6 cellular contexts compared by ENCODE assay signal in genomic region chr9:133359420-133360175, GRCh38. TPM values are rescaled to one million over a fixed set of nuclear protein-coding genes. Genes with fewer than 3 reads are reported as not detected.
DNase-seq lines count a peak whose midpoint lies in the region; ATAC-seq, FAIRE-seq and TF ChIP-seq lines count a peak whose summit lies in the region.

No MANE protein-coding gene starts in this region.

- peak; percentile 3; the same call in 1 of the 3 replicates for ATAC-seq in SK-N-SH treated with all-trans-retinoic acid at 6 μM for 48 hours
- peak; percentile 40 for ATAC-seq in HepG2
- ATAC-seq in HG02623 (IDR thresholded peaks at IDR 0.05; ENCODE audit: unreplicated experiment) = no peak
- ATAC-seq in GM21619 (IDR thresholded peaks at IDR 0.05; ENCODE audit: unreplicated experiment) = no peak

- BruUV-seq in HepG2 (replicated peaks; lab: Mats Ljungman, UMichigan) = no TSS peak

- TF ChIP-seq EP300 in HepG2 (IDR thresholded peaks at IDR 0.05; ENCODE audit: low read depth in 2 of 2, low read length in 2 of 2) (no peak), HepG2 (CRISPR knock-in tag; IDR thresholded peaks at IDR 0.05; ENCODE audit: borderline replicate concordance) (no peak)

- peaks cover 34% of the 10 kb centered on the region; the same call in 1 of the 2 replicates for H4K20me1 ChIP-seq in HepG2 (ENCODE audit: insufficient read depth, low read length)

- intact Hi-C loops in HepG2 (cut with micrococcal nuclease; ENCODE audit: unreplicated experiment) = loop anchor here (1.0 to 5.0 kb wide), 3 partner anchors 38 to 128 kb away; no protein-coding TSS in a partner anchor

- WGBS in HepG2 (ENCODE audit: low lambda C conversion rate) = 95% methylated on average over 11 of the region's 20 CpGs

- H3K27me3 ChIP-seq in HepG2 (ENCODE audit: control insufficient read depth in 1 of 2, insufficient read depth in 2 of 2, low read length in 2 of 2) = no peaks in the 10 kb centered on the region; a peak in 1 of 5 replicates

- CTCF ChIA-PET in HepG2 (lab: Yijun Ruan, JAX; ENCODE audit: low intra/inter-chr PET ratio, low total read pairs) = interaction anchor here (1.1 to 1.9 kb wide), 4 partner anchors 44 to 126 kb away, joined by 3 to 6 read pairs (median 4); partner anchors contain the start of gene ADAMTS13

- POLR2A ChIA-PET in HepG2 (lab: Yijun Ruan, JAX) = interaction anchor here (0.9 to 2.2 kb wide), 5 partner anchors 11 to 13 kb away, joined by 3 to 6 read pairs (median 4); partner anchors contain the start of genes MED22 and RPL7A

- in situ Hi-C loops in HepG2 (cut with HindIII; ENCODE audit: extremely low pct_ligation_motif_present, low pct_unique_long_range_greater_than_20kb) = loop anchor here (5.0 kb wide), 2 partner anchors 48 to 128 kb away; no protein-coding TSS in a partner anchor

- H2AFZ ChIP-seq in HepG2 (ENCODE audit: low read length) = no peak overlapping the region

- no peak overlapping the region for H3K4me2 ChIP-seq in HepG2 (ENCODE audit: low read depth, low read length)

- peaks cover 15% of the 10 kb centered on the region for H3K79me2 ChIP-seq in HepG2 (ENCODE audit: insufficient read depth, low read length)

- peak overlapping the region; percentile 50 for H3K27ac ChIP-seq in HepG2 (ENCODE audit: extremely low read length, insufficient read depth, low read length)

- DNase-seq in GM10266 (ENCODE audit: extremely low spot score) = no peak
- DNase-seq in HepG2 (ENCODE audit: low spot score) = peak; percentile 49
- DNase-seq in foreskin melanocyte = no peak

- H3K4me1 ChIP-seq in HepG2 (ENCODE audit: insufficient read depth, low read length) = peaks cover 60% of the 10 kb centered on the region

- TF ChIP-seq POLR2A in HepG2 (IDR thresholded peaks at IDR 0.05; ENCODE audit: insufficient read depth in 1 of 2, low read depth in 2 of 2, low read length in 2 of 2) = no peak

- peaks cover 15 to 57% of the 10 kb centered on the region in 2 experiments; a peak in 4 of 5 replicates for H3K36me3 ChIP-seq in HepG2 (replicated peaks in 1 of 2; ENCODE audit: control insufficient read depth in 1 of 2, insufficient read depth in 2 of 2, low read length in 2 of 2)

- no peaks in the 10 kb centered on the region for H3K9me3 ChIP-seq in HepG2 (ENCODE audit: low read length)

- H3K9ac ChIP-seq in HepG2 (ENCODE audit: insufficient read depth, low read depth, low read length) = no peak overlapping the region

- peak; percentile 79 for TF ChIP-seq RAD21 in HepG2 (CRISPR knock-in tag; IDR thresholded peaks at IDR 0.05)

- no peak overlapping the region for H3K4me3 ChIP-seq in HepG2 (replicated peaks in 1 of 3; ENCODE audit: insufficient read depth in 1 of 3, low read depth in 2 of 3, low read length in 3 of 3)

- TF ChIP-seq CTCF in GM10266 (IDR thresholded peaks at IDR 0.05; ENCODE audit: control insufficient read depth, insufficient read depth, low read depth, missing control alignments) (peak; percentile 26), HepG2 (CRISPR knock-in tag; IDR thresholded peaks at IDR 0.05) (peak; percentile 87)

- no peak for FAIRE-seq in HepG2 (lab: Jason Lieb, UNC)

RNA-seq across cellular contexts. Expression of gene SURF2, which starts 3.2 kb away (rescaled TPM):
- 10.3 and 13.6 TPM in 2 replicates for total RNA-seq in HepG2 (2016; rRNA removed; fragmentation: Illumina TruSeq; extraction: Trizol)
- 10.3 and 15.8 TPM in 2 replicates for total RNA-seq in HepG2 (2016; cell fraction: cytosol; rRNA removed; fragmentation: Illumina TruSeq; extraction: Trizol; ENCODE audit: low read depth)
- 12.0 and 12.6 TPM in 2 replicates for total RNA-seq in HepG2 (2016; cell fraction: insoluble cytoplasmic fraction; rRNA removed; fragmentation: Illumina TruSeq; extraction: Trizol)
- 10.0 and 13.9 TPM in 2 replicates for total RNA-seq in HepG2 (2016; cell fraction: membrane; rRNA removed; fragmentation: Illumina TruSeq; extraction: Trizol)
- total RNA-seq in HepG2 (2016; cell fraction: nucleus; rRNA removed; fragmentation: Illumina TruSeq; extraction: Trizol) = 4.1 and 4.4 TPM in 2 replicates
- 6.1 and 6.3 TPM in 2 replicates for polyA plus RNA-seq in HepG2 (2011; rRNA removed)
- 6.8 and 9.7 TPM in 2 replicates for polyA plus RNA-seq in HepG2 (2011; cell fraction: cytosol; rRNA removed)
- 6.6 and 8.7 TPM in 2 replicates for polyA plus RNA-seq in HepG2 (2011; cell fraction: nucleus; rRNA removed)
- 6.8 and 8.6 TPM in 2 replicates for polyA plus RNA-seq in HepG2 (2012)
- polyA plus RNA-seq in HepG2 (2016; cell fraction: cytosol; fragmentation: Illumina TruSeq; extraction: Trizol; ENCODE audit: low read depth) = 14.4 and 20.2 TPM in 2 replicates
- polyA plus RNA-seq in HepG2 (2016; cell fraction: insoluble cytoplasmic fraction; fragmentation: Illumina TruSeq; extraction: Trizol; ENCODE audit: low read depth) = 19.8 and 21.6 TPM in 2 replicates
- 12.6 and 15.8 TPM in 2 replicates for polyA plus RNA-seq in HepG2 (2016; cell fraction: membrane; fragmentation: Illumina TruSeq; extraction: Trizol; ENCODE audit: low read depth)
- polyA plus RNA-seq in HepG2 (2016; cell fraction: nucleus; fragmentation: Illumina TruSeq; extraction: Trizol; ENCODE audit: insufficient read depth, low read depth) = 11.3 and 11.9 TPM in 2 replicates
- polyA minus RNA-seq in HepG2 (2011; rRNA and poly(A)+ RNA removed; ENCODE audit: low replicate concordance) = 3.5 and 24.4 TPM in 2 replicates
- 2.3 and 5.0 TPM in 2 replicates for polyA minus RNA-seq in HepG2 (2011; cell fraction: cytosol; rRNA and poly(A)+ RNA removed)
- 1.6 and 2.3 TPM in 2 replicates for polyA minus RNA-seq in HepG2 (2011; cell fraction: nucleus; rRNA and poly(A)+ RNA removed)

RNA-seq across cellular contexts. Expression of gene SURF1, which starts 3.3 kb away (rescaled TPM):
- 10.6 and 17.8 TPM in 2 replicates for total RNA-seq in HepG2 (2016; rRNA removed; fragmentation: Illumina TruSeq; extraction: Trizol)
- total RNA-seq in HepG2 (2016; cell fraction: cytosol; rRNA removed; fragmentation: Illumina TruSeq; extraction: Trizol; ENCODE audit: low read depth) = 21.0 and 25.4 TPM in 2 replicates
- total RNA-seq in HepG2 (2016; cell fraction: insoluble cytoplasmic fraction; rRNA removed; fragmentation: Illumina TruSeq; extraction: Trizol) = 9.6 and 18.9 TPM in 2 replicates
- total RNA-seq in HepG2 (2016; cell fraction: membrane; rRNA removed; fragmentation: Illumina TruSeq; extraction: Trizol) = 22.4 and 26.0 TPM in 2 replicates
- total RNA-seq in HepG2 (2016; cell fraction: nucleus; rRNA removed; fragmentation: Illumina TruSeq; extraction: Trizol) = 13.9 and 14.0 TPM in 2 replicates
- 39.2 and 40.7 TPM in 2 replicates for polyA plus RNA-seq in HepG2 (2011; rRNA removed)
- polyA plus RNA-seq in HepG2 (2011; cell fraction: cytosol; rRNA removed) = 29.3 and 32.3 TPM in 2 replicates
- 29.7 and 32.0 TPM in 2 replicates for polyA plus RNA-seq in HepG2 (2011; cell fraction: nucleus; rRNA removed)
- polyA plus RNA-seq in HepG2 (2012) = 22.8 and 26.6 TPM in 2 replicates
- polyA plus RNA-seq in HepG2 (2016; cell fraction: cytosol; fragmentation: Illumina TruSeq; extraction: Trizol; ENCODE audit: low read depth) = 52.7 and 53.1 TPM in 2 replicates
- 19.0 and 20.1 TPM in 2 replicates for polyA plus RNA-seq in HepG2 (2016; cell fraction: insoluble cytoplasmic fraction; fragmentation: Illumina TruSeq; extraction: Trizol; ENCODE audit: low read depth)
- polyA plus RNA-seq in HepG2 (2016; cell fraction: membrane; fragmentation: Illumina TruSeq; extraction: Trizol; ENCODE audit: low read depth) = 38.1 and 44.5 TPM in 2 replicates
- 46.1 and 51.6 TPM in 2 replicates for polyA plus RNA-seq in HepG2 (2016; cell fraction: nucleus; fragmentation: Illumina TruSeq; extraction: Trizol; ENCODE audit: insufficient read depth, low read depth)
- polyA minus RNA-seq in HepG2 (2011; rRNA and poly(A)+ RNA removed; ENCODE audit: low replicate concordance) = 14.4 and 46.3 TPM in 2 replicates
- polyA minus RNA-seq in HepG2 (2011; cell fraction: cytosol; rRNA and poly(A)+ RNA removed) = 8.0 and 10.5 TPM in 2 replicates
- polyA minus RNA-seq in HepG2 (2011; cell fraction: nucleus; rRNA and poly(A)+ RNA removed) = 7.1 and 7.5 TPM in 2 replicates

RNA-seq across cellular contexts. Expression of gene RPL7A, which starts 11.6 kb away (rescaled TPM):
- 2,938 and 3,359 TPM in 2 replicates for total RNA-seq in HepG2 (2016; rRNA removed; fragmentation: Illumina TruSeq; extraction: Trizol)
- 3,183 and 3,719 TPM in 2 replicates for total RNA-seq in HepG2 (2016; cell fraction: cytosol; rRNA removed; fragmentation: Illumina TruSeq; extraction: Trizol; ENCODE audit: low read depth)
- total RNA-seq in HepG2 (2016; cell fraction: insoluble cytoplasmic fraction; rRNA removed; fragmentation: Illumina TruSeq; extraction: Trizol) = 2,895 and 3,215 TPM in 2 replicates
- 5,789 and 6,219 TPM in 2 replicates for total RNA-seq in HepG2 (2016; cell fraction: membrane; rRNA removed; fragmentation: Illumina TruSeq; extraction: Trizol)
- 1,151 and 1,198 TPM in 2 replicates for total RNA-seq in HepG2 (2016; cell fraction: nucleus; rRNA removed; fragmentation: Illumina TruSeq; extraction: Trizol)
- polyA plus RNA-seq in HepG2 (2011; rRNA removed) = 2,401 and 2,404 TPM in 2 replicates
- 3,191 and 3,845 TPM in 2 replicates for polyA plus RNA-seq in HepG2 (2011; cell fraction: cytosol; rRNA removed)
- 1,035 and 1,145 TPM in 2 replicates for polyA plus RNA-seq in HepG2 (2011; cell fraction: nucleus; rRNA removed)
- polyA plus RNA-seq in HepG2 (2012) = 2,335 and 2,606 TPM in 2 replicates
- 3,837 and 4,399 TPM in 2 replicates for polyA plus RNA-seq in HepG2 (2016; cell fraction: cytosol; fragmentation: Illumina TruSeq; extraction: Trizol; ENCODE audit: low read depth)
- 3,343 and 3,509 TPM in 2 replicates for polyA plus RNA-seq in HepG2 (2016; cell fraction: insoluble cytoplasmic fraction; fragmentation: Illumina TruSeq; extraction: Trizol; ENCODE audit: low read depth)
- polyA plus RNA-seq in HepG2 (2016; cell fraction: membrane; fragmentation: Illumina TruSeq; extraction: Trizol; ENCODE audit: low read depth) = 6,158 and 6,472 TPM in 2 replicates
- polyA plus RNA-seq in HepG2 (2016; cell fraction: nucleus; fragmentation: Illumina TruSeq; extraction: Trizol; ENCODE audit: insufficient read depth, low read depth) = 1,904 and 1,909 TPM in 2 replicates
- polyA minus RNA-seq in HepG2 (2011; rRNA and poly(A)+ RNA removed; ENCODE audit: low replicate concordance) = 1,962 and 4,695 TPM in 2 replicates
- 853 and 917 TPM in 2 replicates for polyA minus RNA-seq in HepG2 (2011; cell fraction: cytosol; rRNA and poly(A)+ RNA removed)
- polyA minus RNA-seq in HepG2 (2011; cell fraction: nucleus; rRNA and poly(A)+ RNA removed) = 477 and 550 TPM in 2 replicates

RNA-seq across cellular contexts. Expression of gene MED22, which starts 11.7 kb away (rescaled TPM):
- total RNA-seq in HepG2 (2016; rRNA removed; fragmentation: Illumina TruSeq; extraction: Trizol) = 19.6 and 22.1 TPM in 2 replicates
- 2.6 and 3.1 TPM in 2 replicates for total RNA-seq in HepG2 (2016; cell fraction: cytosol; rRNA removed; fragmentation: Illumina TruSeq; extraction: Trizol; ENCODE audit: low read depth)
- total RNA-seq in HepG2 (2016; cell fraction: insoluble cytoplasmic fraction; rRNA removed; fragmentation: Illumina TruSeq; extraction: Trizol) = 18.8 and 21.3 TPM in 2 replicates
- total RNA-seq in HepG2 (2016; cell fraction: membrane; rRNA removed; fragmentation: Illumina TruSeq; extraction: Trizol) = 9.6 and 12.2 TPM in 2 replicates
- total RNA-seq in HepG2 (2016; cell fraction: nucleus; rRNA removed; fragmentation: Illumina TruSeq; extraction: Trizol) = 18.2 and 20.6 TPM in 2 replicates
- 15.8 and 22.2 TPM in 2 replicates for polyA plus RNA-seq in HepG2 (2011; rRNA removed)
- 11.6 and 12.5 TPM in 2 replicates for polyA plus RNA-seq in HepG2 (2011; cell fraction: cytosol; rRNA removed)
- polyA plus RNA-seq in HepG2 (2011; cell fraction: nucleus; rRNA removed) = 42.0 and 43.5 TPM in 2 replicates
- 8.8 and 10.1 TPM in 2 replicates for polyA plus RNA-seq in HepG2 (2012)
- 2.6 TPM in 2 replicates for polyA plus RNA-seq in HepG2 (2016; cell fraction: cytosol; fragmentation: Illumina TruSeq; extraction: Trizol; ENCODE audit: low read depth)
- 15.7 and 15.9 TPM in 2 replicates for polyA plus RNA-seq in HepG2 (2016; cell fraction: insoluble cytoplasmic fraction; fragmentation: Illumina TruSeq; extraction: Trizol; ENCODE audit: low read depth)
- polyA plus RNA-seq in HepG2 (2016; cell fraction: membrane; fragmentation: Illumina TruSeq; extraction: Trizol; ENCODE audit: low read depth) = 7.1 and 7.7 TPM in 2 replicates
- 36.0 and 38.5 TPM in 2 replicates for polyA plus RNA-seq in HepG2 (2016; cell fraction: nucleus; fragmentation: Illumina TruSeq; extraction: Trizol; ENCODE audit: insufficient read depth, low read depth)
- 27.8 and 64.6 TPM in 2 replicates for polyA minus RNA-seq in HepG2 (2011; rRNA and poly(A)+ RNA removed; ENCODE audit: low replicate concordance)
- polyA minus RNA-seq in HepG2 (2011; cell fraction: cytosol; rRNA and poly(A)+ RNA removed) = 8.0 and 8.5 TPM in 2 replicates
- 12.1 and 16.8 TPM in 2 replicates for polyA minus RNA-seq in HepG2 (2011; cell fraction: nucleus; rRNA and poly(A)+ RNA removed)

RNA-seq across cellular contexts. Expression of gene SURF4, which starts 16.3 kb away (rescaled TPM):
- 135 and 265 TPM in 2 replicates for total RNA-seq in HepG2 (2016; rRNA removed; fragmentation: Illumina TruSeq; extraction: Trizol)
- total RNA-seq in HepG2 (2016; cell fraction: cytosol; rRNA removed; fragmentation: Illumina TruSeq; extraction: Trizol; ENCODE audit: low read depth) = 32.2 and 32.9 TPM in 2 replicates
- 115 and 269 TPM in 2 replicates for total RNA-seq in HepG2 (2016; cell fraction: insoluble cytoplasmic fraction; rRNA removed; fragmentation: Illumina TruSeq; extraction: Trizol)
- 110 and 114 TPM in 2 replicates for total RNA-seq in HepG2 (2016; cell fraction: membrane; rRNA removed; fragmentation: Illumina TruSeq; extraction: Trizol)
- total RNA-seq in HepG2 (2016; cell fraction: nucleus; rRNA removed; fragmentation: Illumina TruSeq; extraction: Trizol) = 228 and 275 TPM in 2 replicates
- 220 and 224 TPM in 2 replicates for polyA plus RNA-seq in HepG2 (2011; rRNA removed)
- 264 and 277 TPM in 2 replicates for polyA plus RNA-seq in HepG2 (2011; cell fraction: cytosol; rRNA removed)
- 180 and 191 TPM in 2 replicates for polyA plus RNA-seq in HepG2 (2011; cell fraction: nucleus; rRNA removed)
- polyA plus RNA-seq in HepG2 (2012) = 188 and 224 TPM in 2 replicates
- 32.1 and 37.0 TPM in 2 replicates for polyA plus RNA-seq in HepG2 (2016; cell fraction: cytosol; fragmentation: Illumina TruSeq; extraction: Trizol; ENCODE audit: low read depth)
- polyA plus RNA-seq in HepG2 (2016; cell fraction: insoluble cytoplasmic fraction; fragmentation: Illumina TruSeq; extraction: Trizol; ENCODE audit: low read depth) = 124 and 145 TPM in 2 replicates
- polyA plus RNA-seq in HepG2 (2016; cell fraction: membrane; fragmentation: Illumina TruSeq; extraction: Trizol; ENCODE audit: low read depth) = 76.2 and 78.0 TPM in 2 replicates
- polyA plus RNA-seq in HepG2 (2016; cell fraction: nucleus; fragmentation: Illumina TruSeq; extraction: Trizol; ENCODE audit: insufficient read depth, low read depth) = 397 and 400 TPM in 2 replicates
- polyA minus RNA-seq in HepG2 (2011; rRNA and poly(A)+ RNA removed; ENCODE audit: low replicate concordance) = 375 and 710 TPM in 2 replicates
- 173 and 200 TPM in 2 replicates for polyA minus RNA-seq in HepG2 (2011; cell fraction: cytosol; rRNA and poly(A)+ RNA removed)
- polyA minus RNA-seq in HepG2 (2011; cell fraction: nucleus; rRNA and poly(A)+ RNA removed) = 72.5 and 84.8 TPM in 2 replicates

Comparison
In these comparisons a context has a peak if more than half of its experiments do, and no peak if none do; other contexts are left out.
1. ATAC-seq: peak in SK-N-SH treated with all-trans-retinoic acid at 6 μM for 48 hours (single experiment) and HepG2 (single experiment); none in HG02623 (single experiment) and GM21619 (single experiment).